ENCODE assay signal across 10 cellular contexts in genomic region chrX:69221239-69222102, GRCh38. TPM values are rescaled to one million over a fixed set of nuclear protein-coding genes. Genes with fewer than 3 reads are reported as not detected.
DNase-seq lines count a peak whose midpoint lies in the region; ATAC-seq and TF ChIP-seq lines count a peak whose summit lies in the region.
"Had no signal": no experiment of that assay in that cellular context is flagged by ENCODE, and none has a peak within 500 bp of the region (broad histone marks: within the 10 kb centered on the region; RNA-seq: fewer than 3 reads in every experiment).

No MANE protein-coding gene starts in this region.

- no CpG with 5 or more reads among the region's 38 CpGs for WGBS in H9 (ENCODE audit: extremely low coverage, insufficient read length, low lambda C conversion rate)
- WGBS in heart left ventricle, 4 donors, result 24 to 45% (median 36%) methylated on average over 37 to 38 of the region's 38 CpGs

- ATAC-seq in WTC11 (peak; percentile 65), heart left ventricle (no peak)

- H3K4ac ChIP-seq in H9 (ENCODE audit: low read depth, low read length), result no peak overlapping the region

- H3K23ac ChIP-seq in H9 (ENCODE audit: insufficient read length, low read depth, low read length), result no peak overlapping the region

- no peaks in the 10 kb centered on the region for H3K79me2 ChIP-seq in H9 (ENCODE audit: insufficient read depth, low read length)
- H3K79me2 ChIP-seq: hepatocyte had no signal

- H3K4me2 ChIP-seq in H9 (ENCODE audit: insufficient read depth, insufficient read length, low read length), result peak overlapping the region; percentile 19
- H3K4me2 ChIP-seq: hepatocyte had no signal

- H3K9me3 Mint-ChIP-seq in H9 (peaks cover 45 to 47% of the 10 kb centered on the region in 2 experiments), WTC11 (no peaks in the 10 kb centered on the region), mesothelial cell of epicardium (peaks cover 7% of the 10 kb centered on the region), glutamatergic neuron (ENCODE audit: unreplicated experiment) (no peaks in the 10 kb centered on the region)
- H3K9me3 Mint-ChIP-seq: central memory CD8-positive, alpha-beta T cell had no signal

- H2BK5ac ChIP-seq in H9 (ENCODE audit: insufficient read length, low read length), result no peak overlapping the region

- H3K56ac ChIP-seq in H9 (ENCODE audit: insufficient read length, low read depth, low read length), result no peak overlapping the region

- no peak overlapping the region for H2BK15ac ChIP-seq in H9 (ENCODE audit: low read depth, low read length)

- H3K36me3 Mint-ChIP-seq in H9 (ENCODE audit: insufficient read depth in 1 of 3, low read depth in 3 of 3), result peaks cover 0 to 3% (median 0%) of the 10 kb centered on the region in 3 experiments; a peak in 2 of 7 replicates
- no peaks in the 10 kb centered on the region for H3K36me3 Mint-ChIP-seq in WTC11
- no peaks in the 10 kb centered on the region for H3K36me3 Mint-ChIP-seq in mesothelial cell of epicardium
- H3K36me3 Mint-ChIP-seq in glutamatergic neuron (ENCODE audit: unreplicated experiment), result no peaks in the 10 kb centered on the region

- no peak overlapping the region for H4K8ac ChIP-seq in H9 (replicated peaks; ENCODE audit: insufficient read length, low read depth, low read length)

- TF ChIP-seq CTCF in H9 (conservative IDR thresholded peaks at IDR 0.05), result no peak
- TF ChIP-seq CTCF in WTC11 (IDR thresholded peaks at IDR 0.05), result no peak
- no peak for TF ChIP-seq CTCF in mesothelial cell of epicardium (IDR thresholded peaks at IDR 0.05; ENCODE audit: unreplicated experiment)
- no peak for TF ChIP-seq CTCF in heart left ventricle (IDR thresholded peaks at IDR 0.05)
- no peak for TF ChIP-seq CTCF in glutamatergic neuron (IDR thresholded peaks at IDR 0.05; ENCODE audit: partially characterized antibody, unreplicated experiment)

- H3K23me2 ChIP-seq in H9 (ENCODE audit: insufficient read length, low read depth, low read length, poor library complexity, severe bottlenecking), result no peaks in the 10 kb centered on the region

- no peak overlapping the region for H2AFZ ChIP-seq in H9 (ENCODE audit: low read length)
- H2AFZ ChIP-seq: hepatocyte had no signal

- H2BK20ac ChIP-seq in H9 (ENCODE audit: low read depth, low read length, poor library complexity, severe bottlenecking), result no peak overlapping the region

- DNase-seq in GM03348 (ENCODE audit: low spot score) (peak; percentile 5), H9 (peak; percentile 47), WTC11 (ENCODE audit: low spot score) (peak; percentile 47), mesothelial cell of epicardium (ENCODE audit: low spot score in 2 of 2, unreplicated experiment in 2 of 2) (no peak), ureter (ENCODE audit: low spot score) (no peak), heart left ventricle (no peak), glutamatergic neuron (no peak)
- DNase-seq: NCI-H774 had no signal

- H3K36me3 ChIP-seq in heart left ventricle, result no peaks in the 10 kb centered on the region

- H3T11ph ChIP-seq in H9 (ENCODE audit: low read length), result no peak overlapping the region

- CTCF ChIA-PET in WTC11 (lab: Charles Lee), result interaction anchor here (0.6 to 4.3 kb wide), 41 partner anchors 9 to 489 kb away, joined by 3 to 107 read pairs (median 5); partner anchors contain the start of genes EFNB1 and PJA1

- H3K4me1 Mint-ChIP-seq in H9, result peaks cover 8 to 12% of the 10 kb centered on the region in 2 experiments
- H3K4me1 Mint-ChIP-seq in WTC11, result peaks cover 11% of the 10 kb centered on the region
- peaks cover 5% of the 10 kb centered on the region for H3K4me1 Mint-ChIP-seq in mesothelial cell of epicardium
- no peaks in the 10 kb centered on the region for H3K4me1 Mint-ChIP-seq in glutamatergic neuron (ENCODE audit: low read depth, unreplicated experiment)
- H3K4me1 Mint-ChIP-seq: central memory CD8-positive, alpha-beta T cell had no signal

- H2AK5ac ChIP-seq in H9 (ENCODE audit: insufficient read length, low read length), result no peak overlapping the region

- H3K27ac ChIP-seq in H9 (ENCODE audit: insufficient read length, low read depth, low read length) (no peak overlapping the region), heart left ventricle (no peak overlapping the region)
- H3K27ac ChIP-seq: hepatocyte had no signal

- H3K79me1 ChIP-seq in H9 (ENCODE audit: insufficient read depth, low read depth, low read length, poor library complexity, severe bottlenecking), result no peaks in the 10 kb centered on the region

- H4K91ac ChIP-seq in H9 (ENCODE audit: insufficient read length, low read depth, low read length), result no peak overlapping the region

- no peaks in the 10 kb centered on the region for H4K20me1 ChIP-seq in H9 (ENCODE audit: control insufficient read depth, insufficient read depth, insufficient read length)

- H2BK12ac ChIP-seq in H9 (ENCODE audit: insufficient read length, low read depth, low read length), result no peak overlapping the region

- no peak for TF ChIP-seq POLR2A in heart left ventricle (IDR thresholded peaks at IDR 0.05)

- H3K4me3 Mint-ChIP-seq in H9 (peak overlapping the region; percentile 7 to 27; a peak in 3 of 5 replicates), WTC11 (peak overlapping the region; percentile 43), mesothelial cell of epicardium (peak overlapping the region; percentile 17), glutamatergic neuron (ENCODE audit: unreplicated experiment) (no peak overlapping the region)
- H3K4me3 Mint-ChIP-seq: central memory CD8-positive, alpha-beta T cell had no signal

- no peak overlapping the region for H3K14ac ChIP-seq in H9 (ENCODE audit: insufficient read depth, low read length)

- peaks cover 14% of the 10 kb centered on the region for H3K27me3 ChIP-seq in H9 (ENCODE audit: insufficient read depth, low read length)
- H3K27me3 ChIP-seq in heart left ventricle, result peaks cover 0 to 20% (median 0%) of the 10 kb centered on the region in 9 donors
- H3K27me3 ChIP-seq: hepatocyte had no signal

- H3K27ac Mint-ChIP-seq in H9 (no peak overlapping the region), WTC11 (no peak overlapping the region), mesothelial cell of epicardium (no peak overlapping the region), glutamatergic neuron (ENCODE audit: unreplicated experiment) (no peak overlapping the region)

- H3K18ac ChIP-seq in H9 (ENCODE audit: insufficient read length, low read depth, low read length), result no peak overlapping the region

- H2BK120ac ChIP-seq in H9 (ENCODE audit: low read depth, low read length, poor library complexity, severe bottlenecking), result no peak overlapping the region

- H4K5ac ChIP-seq in H9 (ENCODE audit: insufficient read length, low read depth, low read length), result no peak overlapping the region

- POLR2A ChIA-PET in WTC11 (lab: Charles Lee), result interaction anchor here (0.6 to 2.0 kb wide), 5 partner anchors 58 to 399 kb away, joined by 3 to 10 read pairs (median 3); partner anchors contain the start of gene EFNB1

- H3K9me3 ChIP-seq in H9 (ENCODE audit: control insufficient read depth, low read depth, low read length) (no peaks in the 10 kb centered on the region), heart left ventricle (no peaks in the 10 kb centered on the region)

- intact Hi-C loops in heart left ventricle (cut with DNase I), result loop anchor here (1.0 to 10.0 kb wide), 14 partner anchors 63 to 399 kb away; partner anchors contain the start of gene EFNB1 (in 2 of the 10)

- H3K27me3 Mint-ChIP-seq in H9 (ENCODE audit: low read depth) (peaks cover 64% of the 10 kb centered on the region), WTC11 (ENCODE audit: low read depth) (peaks cover 45% of the 10 kb centered on the region), mesothelial cell of epicardium (ENCODE audit: low read depth) (no peaks in the 10 kb centered on the region), glutamatergic neuron (ENCODE audit: unreplicated experiment) (no peaks in the 10 kb centered on the region)
- H3K27me3 Mint-ChIP-seq: central memory CD8-positive, alpha-beta T cell had no signal

- no peak overlapping the region for H3K4me3 ChIP-seq in heart left ventricle
- H3K4me3 ChIP-seq: hepatocyte had no signal

- H3K9ac ChIP-seq in H9 (ENCODE audit: extremely low read depth, insufficient read length, low read length), result no peak overlapping the region

- H3K4me1 ChIP-seq in H9 (ENCODE audit: insufficient read depth, low read length) (no peaks in the 10 kb centered on the region; the same call in 1 of the 2 replicates), heart left ventricle (peaks cover 0 to 8% (median 0%) of the 10 kb centered on the region in 12 donors)

TF ChIP-seq in WTC11, 78 proteins besides CTCF, POLR2A, EP300 and RAD21 (continues in another document):
- TF ChIP-seq USF1 (CRISPR knock-in tag; IDR thresholded peaks at IDR 0.05), result peak; percentile 39; the same call in 1 of the 2 replicates
- 0 out of 2 replicates have a peak, but pooled peaks have one; percentile 11 for TF ChIP-seq USF2 (CRISPR knock-in tag; IDR thresholded peaks at IDR 0.05)
- no peak for TF ChIP-seq RORB (CRISPR knock-in tag; IDR thresholded peaks at IDR 0.05)
- peak; percentile 55; the same call in 1 of the 2 replicates for TF ChIP-seq MAX (CRISPR knock-in tag; IDR thresholded peaks at IDR 0.05)
- peak; percentile 90 for TF ChIP-seq GTF2I (CRISPR knock-in tag; conservative IDR thresholded peaks at IDR 0.05)

RNA-seq across cellular contexts. Expression of gene PJA1, which starts 56.2 kb away (rescaled TPM):
- total RNA-seq in H9 (2021) (41.4 and 45.6 TPM in 2 replicates), WTC11 (2021) (37.9 to 43.1 TPM (median 39.9 TPM) in 3 replicates), mesothelial cell of epicardium (34.8 to 37.5 TPM (median 37.2 TPM) in 3 replicates), ureter (24.9 TPM), heart left ventricle (10 to 100 TPM in 8 of 9 donors, 1 to 10 TPM in 1; 7.8 to 20.1 (median 14.4) TPM), glutamatergic neuron (ENCODE audit: unreplicated experiment) (54.9 TPM)
- polyA plus RNA-seq in heart left ventricle, result 10 to 100 TPM in 1 of 2 donors, 1 to 10 TPM in 1; 4.3 to 17.9 TPM

Comparison
In these comparisons a context has a peak if more than half of its experiments do, and no peak if none do; other contexts are left out.
1. DNase-seq: peak in GM03348 (single experiment), H9 (single experiment) and WTC11 (single experiment); none in mesothelial cell of epicardium (0 of 2), ureter (single experiment), heart left ventricle (0 of 5) and glutamatergic neuron (single experiment).